ENCODE assay signal across 8 cellular contexts in the genomic region with DNA sequence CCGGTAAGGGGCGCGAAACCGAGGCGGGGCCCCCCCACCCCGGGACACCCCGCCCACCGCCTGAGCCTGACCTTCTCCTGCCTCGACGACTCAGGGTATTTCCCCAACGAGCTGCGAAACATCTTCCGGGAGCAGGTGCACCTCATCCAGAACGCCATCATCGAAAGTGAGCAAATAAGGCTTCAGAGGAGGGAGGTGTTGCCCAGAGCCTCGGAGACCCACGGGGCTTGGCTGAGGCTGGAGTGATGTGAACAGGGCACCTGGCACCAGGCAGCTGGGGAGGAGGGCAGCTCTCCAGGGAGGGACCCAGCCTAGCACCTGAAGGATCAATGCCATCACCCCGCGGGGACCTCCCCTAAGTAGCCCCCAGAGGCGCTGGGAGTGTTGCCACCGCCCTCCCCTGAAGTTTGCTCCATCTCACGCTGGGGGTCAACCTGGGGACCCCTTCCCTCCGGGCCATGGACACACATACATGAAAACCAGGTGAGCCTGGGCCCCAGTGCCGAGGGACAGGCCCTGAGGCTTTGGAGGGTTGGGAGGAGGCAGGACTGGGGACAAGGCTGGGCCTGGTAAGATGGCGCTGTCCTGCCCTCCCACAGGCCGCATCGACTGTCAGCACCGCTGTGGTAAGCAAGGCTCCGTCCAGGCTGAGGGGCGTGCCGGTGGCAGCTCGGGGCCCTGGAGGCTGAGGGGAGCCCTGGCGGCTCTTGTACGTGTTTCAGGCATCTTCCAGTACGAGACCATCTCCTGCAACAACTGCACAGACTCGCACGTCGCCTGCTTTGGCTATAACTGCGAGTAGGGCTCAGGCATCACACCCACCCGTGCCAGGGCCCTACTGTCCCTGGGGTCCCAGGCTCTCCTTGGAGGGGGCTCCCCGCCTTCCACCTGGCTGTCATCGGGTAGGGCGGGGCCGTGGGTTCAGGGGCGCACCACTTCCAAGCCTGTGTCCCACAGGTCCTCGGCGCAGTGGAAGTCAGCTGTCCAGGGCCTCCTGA. TPM values are rescaled to one million over a fixed set of nuclear protein-coding genes. Genes with fewer than 3 reads are reported as not detected.
DNase-seq lines count a peak whose midpoint lies in the region; ATAC-seq, FAIRE-seq and TF ChIP-seq lines count a peak whose summit lies in the region.

No MANE protein-coding gene starts in this region.

- ATAC-seq in HepG2: peak; percentile 5

- intact Hi-C loops in HepG2 (cut with micrococcal nuclease; ENCODE audit: unreplicated experiment): no loop called here

- no peaks in the 10 kb centered on the region for H3K9me3 Mint-ChIP-seq in activated naive CD8-positive, alpha-beta T cell treated with anti-CD3 and anti-CD28 coated beads for 36 hours

- H3K27me3 ChIP-seq in HepG2 (ENCODE audit: control insufficient read depth in 1 of 2, insufficient read depth in 2 of 2, low read length in 2 of 2): no peaks in the 10 kb centered on the region
- no peaks in the 10 kb centered on the region for H3K27me3 ChIP-seq in suprapubic skin

- H3K9ac ChIP-seq in HepG2 (ENCODE audit: insufficient read depth, low read depth, low read length): peak overlapping the region; percentile 49; the same call in 1 of the 2 replicates

- TF ChIP-seq RAD21 in HepG2 (CRISPR knock-in tag; IDR thresholded peaks at IDR 0.05): no peak

- POLR2A ChIA-PET in HepG2 (lab: Yijun Ruan, JAX): interaction anchor here (0.6 kb wide), 2 partner anchors 82 to 133 kb away, joined by 3 read pairs; no protein-coding TSS in a partner anchor

- H3K36me3 Mint-ChIP-seq in activated naive CD8-positive, alpha-beta T cell treated with anti-CD3 and anti-CD28 coated beads for 36 hours: peaks cover 26% of the 10 kb centered on the region

- H3K27me3 Mint-ChIP-seq in activated naive CD8-positive, alpha-beta T cell treated with anti-CD3 and anti-CD28 coated beads for 36 hours: no peaks in the 10 kb centered on the region

- peak overlapping the region; percentile 99 for H3K4me2 ChIP-seq in HepG2 (ENCODE audit: low read depth, low read length)

- H3K27ac Mint-ChIP-seq in activated naive CD8-positive, alpha-beta T cell treated with anti-CD3 and anti-CD28 coated beads for 36 hours: peak overlapping the region; percentile 84

- DNase-seq in NCI-H2171 treated with DMSO at 0.1 percent for 48 hours (lab: John Stamatoyannopoulos, UW) (peak; percentile 9), NCI-H2171 (lab: John Stamatoyannopoulos, UW) (no peak), NCI-H345 (lab: John Stamatoyannopoulos, UW) (peak; percentile 38), HepG2 (ENCODE audit: low spot score) (no peak), suprapubic skin (ENCODE audit: low spot score in 2 of 2) (no peak), NCI-H774 (lab: John Stamatoyannopoulos, UW) (no peak), erythroblast (lab: John Stamatoyannopoulos, UW) (no peak)
- peak; percentile 77 for DNase-seq in activated naive CD8-positive, alpha-beta T cell treated with anti-CD3 and anti-CD28 coated beads for 36 hours

- WGBS in HepG2 (ENCODE audit: low lambda C conversion rate): 18% methylated on average over 12 of the region's 47 CpGs
- 95% methylated on average over 4 of the region's 47 CpGs for WGBS in suprapubic skin

- TF ChIP-seq POLR2A in HepG2 (IDR thresholded peaks at IDR 0.05; ENCODE audit: insufficient read depth in 1 of 2, low read depth in 2 of 2, low read length in 2 of 2): no peak
- no peak for TF ChIP-seq POLR2A in suprapubic skin (IDR thresholded peaks at IDR 0.05)
- no peak for TF ChIP-seq POLR2A in erythroblast (IDR thresholded peaks at IDR 0.05; ENCODE audit: low read length)

- H3K4me3 ChIP-seq in HepG2 (replicated peaks in 1 of 3; ENCODE audit: insufficient read depth in 1 of 3, low read depth in 2 of 3, low read length in 3 of 3) (peak overlapping the region; percentile 53 to 86 (median 66)), suprapubic skin (peak overlapping the region; percentile 79)

- H3K4me3 Mint-ChIP-seq in activated naive CD8-positive, alpha-beta T cell treated with anti-CD3 and anti-CD28 coated beads for 36 hours: peak overlapping the region; percentile 83

- no peak overlapping the region for H3K27ac ChIP-seq in HepG2 (ENCODE audit: extremely low read length, insufficient read depth, low read length)
- H3K27ac ChIP-seq in suprapubic skin: peak overlapping the region; percentile 39

- H4K20me1 ChIP-seq in HepG2 (ENCODE audit: insufficient read depth, low read length): no peaks in the 10 kb centered on the region

- H3K4me1 ChIP-seq in HepG2 (ENCODE audit: insufficient read depth, low read length) (peaks cover 24% of the 10 kb centered on the region), suprapubic skin (peaks cover 38% of the 10 kb centered on the region)

- no TSS peak for BruUV-seq in HepG2 (replicated peaks; lab: Mats Ljungman, UMichigan)

- H2AFZ ChIP-seq in HepG2 (ENCODE audit: low read length): no peak overlapping the region

- peaks cover 7% of the 10 kb centered on the region for H3K79me2 ChIP-seq in HepG2 (ENCODE audit: insufficient read depth, low read length)

- H3K36me3 ChIP-seq in HepG2 (replicated peaks in 1 of 2; ENCODE audit: control insufficient read depth in 1 of 2, insufficient read depth in 2 of 2, low read length in 2 of 2) (peaks cover 15 to 27% of the 10 kb centered on the region in 2 experiments), suprapubic skin (peaks cover 33% of the 10 kb centered on the region)

- TF ChIP-seq CTCF in HepG2 (CRISPR knock-in tag; IDR thresholded peaks at IDR 0.05): no peak
- no peak for TF ChIP-seq CTCF in suprapubic skin (IDR thresholded peaks at IDR 0.05)

- in situ Hi-C loops in HepG2 (cut with HindIII; ENCODE audit: extremely low pct_ligation_motif_present, low pct_unique_long_range_greater_than_20kb): no loop called here

- TF ChIP-seq EP300 in HepG2 (IDR thresholded peaks at IDR 0.05; ENCODE audit: low read depth in 2 of 2, low read length in 2 of 2) (no peak), HepG2 (CRISPR knock-in tag; IDR thresholded peaks at IDR 0.05; ENCODE audit: borderline replicate concordance) (no peak), suprapubic skin (IDR thresholded peaks at IDR 0.05) (no peak)

- H3K9me3 ChIP-seq in HepG2 (ENCODE audit: low read length) (no peaks in the 10 kb centered on the region), suprapubic skin (no peaks in the 10 kb centered on the region)

- no peak for FAIRE-seq in HepG2 (lab: Jason Lieb, UNC)

- CTCF ChIA-PET in HepG2 (lab: Yijun Ruan, JAX; ENCODE audit: low intra/inter-chr PET ratio, low total read pairs): no interaction called here

- H3K4me1 Mint-ChIP-seq in activated naive CD8-positive, alpha-beta T cell treated with anti-CD3 and anti-CD28 coated beads for 36 hours: peaks cover 29% of the 10 kb centered on the region

RNA-seq across cellular contexts. Expression of a gene that starts 0.9 kb away (rescaled TPM):
- 10 to 100 TPM; 12.4 to 12.6 TPM for total RNA-seq in activated naive CD8-positive, alpha-beta T cell treated with anti-CD3 and anti-CD28 coated beads for 36 hours
- total RNA-seq in HepG2 (2016; rRNA removed; fragmentation: Illumina TruSeq; extraction: Trizol): 0.24 and 0.77 TPM in 2 replicates
- 0.79 and 0.91 TPM in 2 replicates for total RNA-seq in HepG2 (2016; cell fraction: cytosol; rRNA removed; fragmentation: Illumina TruSeq; extraction: Trizol; ENCODE audit: low read depth)
- total RNA-seq in HepG2 (2016; cell fraction: insoluble cytoplasmic fraction; rRNA removed; fragmentation: Illumina TruSeq; extraction: Trizol): 0.34 and 1.5 TPM in 2 replicates
- 0.83 and 1.5 TPM in 2 replicates for total RNA-seq in HepG2 (2016; cell fraction: membrane; rRNA removed; fragmentation: Illumina TruSeq; extraction: Trizol)
- 1.1 and 2.5 TPM in 2 replicates for total RNA-seq in HepG2 (2016; cell fraction: nucleus; rRNA removed; fragmentation: Illumina TruSeq; extraction: Trizol)
- 3.9 and 4.1 TPM in 2 replicates for polyA plus RNA-seq in HepG2 (2011; rRNA removed)
- polyA plus RNA-seq in HepG2 (2011; cell fraction: cytosol; rRNA removed): 0.55 and 0.75 TPM in 2 replicates
- polyA plus RNA-seq in HepG2 (2011; cell fraction: nucleus; rRNA removed): 66.6 and 91.0 TPM in 2 replicates
- 1.7 and 4.4 TPM in 2 replicates for polyA plus RNA-seq in HepG2 (2012)
- polyA plus RNA-seq in HepG2 (2016; cell fraction: cytosol; fragmentation: Illumina TruSeq; extraction: Trizol; ENCODE audit: low read depth): 0.57 and 1.2 TPM in 2 replicates
- polyA plus RNA-seq in HepG2 (2016; cell fraction: insoluble cytoplasmic fraction; fragmentation: Illumina TruSeq; extraction: Trizol; ENCODE audit: low read depth): 0.45 and 0.53 TPM in 2 replicates
- 0.94 TPM in 2 replicates for polyA plus RNA-seq in HepG2 (2016; cell fraction: membrane; fragmentation: Illumina TruSeq; extraction: Trizol; ENCODE audit: low read depth)
- polyA plus RNA-seq in HepG2 (2016; cell fraction: nucleus; fragmentation: Illumina TruSeq; extraction: Trizol; ENCODE audit: insufficient read depth, low read depth): 4.3 and 6.3 TPM in 2 replicates
- 0.54 and 2.7 TPM in 2 replicates for polyA minus RNA-seq in HepG2 (2011; rRNA and poly(A)+ RNA removed; ENCODE audit: low replicate concordance)
- polyA minus RNA-seq in HepG2 (2011; cell fraction: cytosol; rRNA and poly(A)+ RNA removed): not detected in 2 replicates
- 1.9 and 4.2 TPM in 2 replicates for polyA minus RNA-seq in HepG2 (2011; cell fraction: nucleus; rRNA and poly(A)+ RNA removed)
- 1 to 10 TPM; 2.1 to 8.1 (median 6.4) TPM for total RNA-seq in suprapubic skin

RNA-seq across cellular contexts. Expression of a gene that starts 1.5 kb away (rescaled TPM):
- 100 to 1,000 TPM; 147 to 153 TPM for total RNA-seq in activated naive CD8-positive, alpha-beta T cell treated with anti-CD3 and anti-CD28 coated beads for 36 hours
- total RNA-seq in HepG2 (2016; rRNA removed; fragmentation: Illumina TruSeq; extraction: Trizol) (3.5 and 4.3 TPM in 2 replicates), suprapubic skin (10 to 100 TPM; 23.7 to 29.4 (median 28.1) TPM)
- 2.2 and 2.7 TPM in 2 replicates for total RNA-seq in HepG2 (2016; cell fraction: cytosol; rRNA removed; fragmentation: Illumina TruSeq; extraction: Trizol; ENCODE audit: low read depth)
- total RNA-seq in HepG2 (2016; cell fraction: insoluble cytoplasmic fraction; rRNA removed; fragmentation: Illumina TruSeq; extraction: Trizol): 3.5 and 4.0 TPM in 2 replicates
- total RNA-seq in HepG2 (2016; cell fraction: membrane; rRNA removed; fragmentation: Illumina TruSeq; extraction: Trizol): 2.7 and 3.2 TPM in 2 replicates
- 2.4 and 2.5 TPM in 2 replicates for total RNA-seq in HepG2 (2016; cell fraction: nucleus; rRNA removed; fragmentation: Illumina TruSeq; extraction: Trizol)
- polyA plus RNA-seq in HepG2 (2011; rRNA removed): 17.8 and 20.3 TPM in 2 replicates
- polyA plus RNA-seq in HepG2 (2011; cell fraction: cytosol; rRNA removed): 13.9 and 16.9 TPM in 2 replicates
- 10.8 and 12.6 TPM in 2 replicates for polyA plus RNA-seq in HepG2 (2011; cell fraction: nucleus; rRNA removed)
- polyA plus RNA-seq in HepG2 (2012): 6.2 and 6.8 TPM in 2 replicates
- polyA plus RNA-seq in HepG2 (2016; cell fraction: cytosol; fragmentation: Illumina TruSeq; extraction: Trizol; ENCODE audit: low read depth): 0.97 and 1.0 TPM in 2 replicates
- polyA plus RNA-seq in HepG2 (2016; cell fraction: insoluble cytoplasmic fraction; fragmentation: Illumina TruSeq; extraction: Trizol; ENCODE audit: low read depth): 6.2 and 7.9 TPM in 2 replicates
- polyA plus RNA-seq in HepG2 (2016; cell fraction: membrane; fragmentation: Illumina TruSeq; extraction: Trizol; ENCODE audit: low read depth): 2.8 TPM in 2 replicates
- 6.6 and 6.8 TPM in 2 replicates for polyA plus RNA-seq in HepG2 (2016; cell fraction: nucleus; fragmentation: Illumina TruSeq; extraction: Trizol; ENCODE audit: insufficient read depth, low read depth)
- 23.6 and 71.5 TPM in 2 replicates for polyA minus RNA-seq in HepG2 (2011; rRNA and poly(A)+ RNA removed; ENCODE audit: low replicate concordance)
- 19.3 and 25.0 TPM in 2 replicates for polyA minus RNA-seq in HepG2 (2011; cell fraction: cytosol; rRNA and poly(A)+ RNA removed)
- 5.3 and 6.0 TPM in 2 replicates for polyA minus RNA-seq in HepG2 (2011; cell fraction: nucleus; rRNA and poly(A)+ RNA removed)

RNA-seq across cellular contexts. Expression of a gene that starts 46.6 kb away (rescaled TPM):
- 100 to 1,000 TPM; 230 to 232 TPM for total RNA-seq in activated naive CD8-positive, alpha-beta T cell treated with anti-CD3 and anti-CD28 coated beads for 36 hours
- total RNA-seq in HepG2 (2016; rRNA removed; fragmentation: Illumina TruSeq; extraction: Trizol) (35.5 and 44.9 TPM in 2 replicates), suprapubic skin (100 to 1,000 TPM; 209 to 249 (median 219) TPM)
- total RNA-seq in HepG2 (2016; cell fraction: cytosol; rRNA removed; fragmentation: Illumina TruSeq; extraction: Trizol; ENCODE audit: low read depth): 52.3 and 57.0 TPM in 2 replicates
- 30.7 and 45.2 TPM in 2 replicates for total RNA-seq in HepG2 (2016; cell fraction: insoluble cytoplasmic fraction; rRNA removed; fragmentation: Illumina TruSeq; extraction: Trizol)
- total RNA-seq in HepG2 (2016; cell fraction: membrane; rRNA removed; fragmentation: Illumina TruSeq; extraction: Trizol): 90.7 and 98.8 TPM in 2 replicates
- 29.7 and 31.4 TPM in 2 replicates for total RNA-seq in HepG2 (2016; cell fraction: nucleus; rRNA removed; fragmentation: Illumina TruSeq; extraction: Trizol)
- polyA plus RNA-seq in HepG2 (2011; rRNA removed): 112 and 129 TPM in 2 replicates
- polyA plus RNA-seq in HepG2 (2011; cell fraction: cytosol; rRNA removed): 75.6 and 125 TPM in 2 replicates
- 253 and 307 TPM in 2 replicates for polyA plus RNA-seq in HepG2 (2011; cell fraction: nucleus; rRNA removed)
- 68.1 and 73.6 TPM in 2 replicates for polyA plus RNA-seq in HepG2 (2012)
- 65.6 and 66.5 TPM in 2 replicates for polyA plus RNA-seq in HepG2 (2016; cell fraction: cytosol; fragmentation: Illumina TruSeq; extraction: Trizol; ENCODE audit: low read depth)
- 34.0 and 45.2 TPM in 2 replicates for polyA plus RNA-seq in HepG2 (2016; cell fraction: insoluble cytoplasmic fraction; fragmentation: Illumina TruSeq; extraction: Trizol; ENCODE audit: low read depth)
- polyA plus RNA-seq in HepG2 (2016; cell fraction: membrane; fragmentation: Illumina TruSeq; extraction: Trizol; ENCODE audit: low read depth): 77.4 and 85.7 TPM in 2 replicates
- polyA plus RNA-seq in HepG2 (2016; cell fraction: nucleus; fragmentation: Illumina TruSeq; extraction: Trizol; ENCODE audit: insufficient read depth, low read depth): 73.2 and 74.3 TPM in 2 replicates
- 79.7 and 204 TPM in 2 replicates for polyA minus RNA-seq in HepG2 (2011; rRNA and poly(A)+ RNA removed; ENCODE audit: low replicate concordance)
- polyA minus RNA-seq in HepG2 (2011; cell fraction: cytosol; rRNA and poly(A)+ RNA removed): 99.9 and 101 TPM in 2 replicates
- 40.2 and 51.7 TPM in 2 replicates for polyA minus RNA-seq in HepG2 (2011; cell fraction: nucleus; rRNA and poly(A)+ RNA removed)

RNA-seq across cellular contexts. Expression of a gene that starts 53.7 kb away (rescaled TPM):
- 10 to 100 TPM; 92.0 to 96.0 TPM for total RNA-seq in activated naive CD8-positive, alpha-beta T cell treated with anti-CD3 and anti-CD28 coated beads for 36 hours
- total RNA-seq in HepG2 (2016; rRNA removed; fragmentation: Illumina TruSeq; extraction: Trizol) (73.5 and 82.6 TPM in 2 replicates), suprapubic skin (10 to 100 TPM; 65.4 to 99.4 (median 85.4) TPM)
- 30.1 and 33.5 TPM in 2 replicates for total RNA-seq in HepG2 (2016; cell fraction: cytosol; rRNA removed; fragmentation: Illumina TruSeq; extraction: Trizol; ENCODE audit: low read depth)
- 55.4 and 84.4 TPM in 2 replicates for total RNA-seq in HepG2 (2016; cell fraction: insoluble cytoplasmic fraction; rRNA removed; fragmentation: Illumina TruSeq; extraction: Trizol)
- 61.4 and 65.9 TPM in 2 replicates for total RNA-seq in HepG2 (2016; cell fraction: membrane; rRNA removed; fragmentation: Illumina TruSeq; extraction: Trizol)
- 44.7 and 54.3 TPM in 2 replicates for total RNA-seq in HepG2 (2016; cell fraction: nucleus; rRNA removed; fragmentation: Illumina TruSeq; extraction: Trizol)
- 68.0 and 78.6 TPM in 2 replicates for polyA plus RNA-seq in HepG2 (2011; rRNA removed)
- 50.1 and 66.2 TPM in 2 replicates for polyA plus RNA-seq in HepG2 (2011; cell fraction: cytosol; rRNA removed)
- polyA plus RNA-seq in HepG2 (2011; cell fraction: nucleus; rRNA removed): 236 and 270 TPM in 2 replicates
- polyA plus RNA-seq in HepG2 (2012): 61.5 and 82.7 TPM in 2 replicates
- polyA plus RNA-seq in HepG2 (2016; cell fraction: cytosol; fragmentation: Illumina TruSeq; extraction: Trizol; ENCODE audit: low read depth): 11.6 and 13.9 TPM in 2 replicates
- 71.2 and 87.4 TPM in 2 replicates for polyA plus RNA-seq in HepG2 (2016; cell fraction: insoluble cytoplasmic fraction; fragmentation: Illumina TruSeq; extraction: Trizol; ENCODE audit: low read depth)
- 38.5 and 41.5 TPM in 2 replicates for polyA plus RNA-seq in HepG2 (2016; cell fraction: membrane; fragmentation: Illumina TruSeq; extraction: Trizol; ENCODE audit: low read depth)
- 139 and 143 TPM in 2 replicates for polyA plus RNA-seq in HepG2 (2016; cell fraction: nucleus; fragmentation: Illumina TruSeq; extraction: Trizol; ENCODE audit: insufficient read depth, low read depth)
- polyA minus RNA-seq in HepG2 (2011; rRNA and poly(A)+ RNA removed; ENCODE audit: low replicate concordance): 72.3 and 142 TPM in 2 replicates
- 54.0 and 70.6 TPM in 2 replicates for polyA minus RNA-seq in HepG2 (2011; cell fraction: cytosol; rRNA and poly(A)+ RNA removed)
- polyA minus RNA-seq in HepG2 (2011; cell fraction: nucleus; rRNA and poly(A)+ RNA removed): 44.3 and 51.8 TPM in 2 replicates

Comparison
In these comparisons a context has a peak if more than half of its experiments do, and no peak if none do; other contexts are left out.
1. DNase-seq: peak in NCI-H2171 treated with DMSO at 0.1 percent for 48 hours (single experiment), NCI-H345 (single experiment) and activated naive CD8-positive, alpha-beta T cell treated with anti-CD3 and anti-CD28 coated beads for 36 hours (single experiment); none in NCI-H2171 (single experiment), HepG2 (single experiment), suprapubic skin (0 of 2), NCI-H774 (single experiment) and erythroblast (0 of 2).
2. RNA of a gene that starts 1.5 kb away (total RNA-seq): 147 to 153 TPM in activated naive CD8-positive, alpha-beta T cell treated with anti-CD3 and anti-CD28 coated beads for 36 hours; 23.7 to 29.4 TPM in suprapubic skin and 2.2 to 4.3 TPM in HepG2; every median in the first group is over 4 times any median in the second.